19 cellular contexts compared by ENCODE assay signal in the genomic region with DNA sequence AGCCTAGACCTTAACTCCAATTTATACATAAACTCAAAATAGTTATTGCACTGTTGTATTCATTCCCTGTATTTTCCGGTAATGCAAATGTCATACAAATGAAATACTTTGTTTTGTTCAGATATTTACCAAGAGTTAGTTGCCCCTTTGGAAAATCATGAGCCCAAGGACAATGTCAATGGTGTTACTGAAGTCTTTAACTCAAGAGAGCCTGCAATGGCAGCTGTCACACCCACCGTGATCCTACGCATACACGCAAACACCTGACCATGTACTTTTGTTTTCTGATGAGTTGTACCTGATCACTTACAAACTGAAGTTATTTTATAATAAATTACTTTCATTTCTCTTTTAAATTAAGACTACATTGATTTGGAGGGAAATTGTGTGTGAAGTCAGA. TPM values are rescaled to one million over a fixed set of nuclear protein-coding genes. Genes with fewer than 3 reads are reported as not detected.
A peak's percentile ranks its signal among the peaks of the same experiment; 100 is the strongest.
DNase-seq lines count a peak whose midpoint lies in the region; ATAC-seq and TF ChIP-seq lines count a peak whose summit lies in the region.
"Had no signal": no experiment of that assay in that cellular context is flagged by ENCODE, and none has a peak within 500 bp of the region (broad histone marks: within the 10 kb centered on the region; RNA-seq: fewer than 3 reads in every experiment).

No MANE protein-coding gene starts in this region.

- H3K27ac ChIP-seq in right lobe of liver (no peak overlapping the region), dorsolateral prefrontal cortex (peak overlapping the region in 2 of 59 donors; percentile 1 to 81)
- H3K27ac ChIP-seq: WERI-Rb-1 had no signal

- peak overlapping the region; percentile 99 for H3K27ac Mint-ChIP-seq in activated naive CD4-positive, alpha-beta T cell treated with anti-CD3 and anti-CD28 coated beads, Interleukin-2, amount 50 U/mL, for 24 hours
- H3K27ac Mint-ChIP-seq in T-helper 17 cell (peak overlapping the region; percentile 98), endothelial cell (ENCODE audit: unreplicated experiment) (peak overlapping the region; percentile 86)
- H3K27ac Mint-ChIP-seq in stimulated activated naive CD8-positive, alpha-beta T cell treated with anti-CD3 and anti-CD28 coated beads, Interleukin-15, amount 100 ng/mL, for 72 hours: peak overlapping the region; percentile 79 to 97

- no peaks in the 10 kb centered on the region for H3K27me3 Mint-ChIP-seq in activated naive CD4-positive, alpha-beta T cell treated with anti-CD3 and anti-CD28 coated beads, Interleukin-2, amount 50 U/mL, for 24 hours
- H3K27me3 Mint-ChIP-seq in T-helper 17 cell (no peaks in the 10 kb centered on the region), endothelial cell (ENCODE audit: unreplicated experiment) (peaks cover 10% of the 10 kb centered on the region)
- no peaks in the 10 kb centered on the region for H3K27me3 Mint-ChIP-seq in stimulated activated naive CD8-positive, alpha-beta T cell treated with anti-CD3 and anti-CD28 coated beads, Interleukin-15, amount 100 ng/mL, for 72 hours

- ATAC-seq in T-helper 17 cell (no peak), right lobe of liver (no peak), GM18868 (IDR thresholded peaks at IDR 0.05; ENCODE audit: unreplicated experiment) (no peak)
- ATAC-seq in stimulated activated naive CD8-positive, alpha-beta T cell treated with anti-CD3 and anti-CD28 coated beads, Interleukin-15, amount 100 ng/mL, for 72 hours: no peak
- ATAC-seq: HCT116, left lung had no signal

- peaks cover 12% of the 10 kb centered on the region for H3K36me3 Mint-ChIP-seq in activated naive CD4-positive, alpha-beta T cell treated with anti-CD3 and anti-CD28 coated beads, Interleukin-2, amount 50 U/mL, for 24 hours
- H3K36me3 Mint-ChIP-seq in T-helper 17 cell (ENCODE audit: low read depth): peaks cover 2% of the 10 kb centered on the region
- H3K36me3 Mint-ChIP-seq in endothelial cell (ENCODE audit: low read depth, unreplicated experiment): peaks cover 11% of the 10 kb centered on the region

- no peak overlapping the region for H3K4me3 Mint-ChIP-seq in activated naive CD4-positive, alpha-beta T cell treated with anti-CD3 and anti-CD28 coated beads, Interleukin-2, amount 50 U/mL, for 24 hours
- H3K4me3 Mint-ChIP-seq in T-helper 17 cell (peak overlapping the region; percentile 19), endothelial cell (ENCODE audit: unreplicated experiment) (no peak overlapping the region)
- H3K4me3 Mint-ChIP-seq in stimulated activated naive CD8-positive, alpha-beta T cell treated with anti-CD3 and anti-CD28 coated beads, Interleukin-15, amount 100 ng/mL, for 72 hours: peak overlapping the region; percentile 66 to 70

- TF ChIP-seq CTCF in endothelial cell (IDR thresholded peaks at IDR 0.05; ENCODE audit: unreplicated experiment) (no peak), right lobe of liver (IDR thresholded peaks at IDR 0.05) (no peak), dorsolateral prefrontal cortex (IDR thresholded peaks at IDR 0.05 in 54 of 56, conservative IDR thresholded peaks at IDR 0.05 in 2 of 56; ENCODE audit: low read depth in 1 of 56, partially characterized antibody in 56 of 56) (no peak)

- no peaks in the 10 kb centered on the region for H3K36me3 ChIP-seq in right lobe of liver
- H3K36me3 ChIP-seq: WERI-Rb-1 had no signal

- no peaks in the 10 kb centered on the region for H3K9me3 ChIP-seq in T-helper 17 cell (ENCODE audit: control insufficient read depth, low read length, poor library complexity, severe bottlenecking)
- no peaks in the 10 kb centered on the region for H3K9me3 ChIP-seq in right lobe of liver
- H3K9me3 ChIP-seq: left lung had no signal

- no peaks in the 10 kb centered on the region for H3K9me3 Mint-ChIP-seq in activated naive CD4-positive, alpha-beta T cell treated with anti-CD3 and anti-CD28 coated beads, Interleukin-2, amount 50 U/mL, for 24 hours
- H3K9me3 Mint-ChIP-seq in endothelial cell (ENCODE audit: unreplicated experiment): no peaks in the 10 kb centered on the region
- no peaks in the 10 kb centered on the region for H3K9me3 Mint-ChIP-seq in stimulated activated naive CD8-positive, alpha-beta T cell treated with anti-CD3 and anti-CD28 coated beads, Interleukin-15, amount 100 ng/mL, for 72 hours

- H3K4me1 ChIP-seq in right lobe of liver: peaks cover 0 to 12% (median under 1%) of the 10 kb centered on the region in 4 donors

- TF ChIP-seq POLR2A in right lobe of liver (IDR thresholded peaks at IDR 0.05): no peak

- intact Hi-C loops in right lobe of liver (cut with DNase I) (loop anchor here in 1 of 2 donors (10.0 kb wide), 1 partner anchor 144 kb away; no protein-coding TSS in a partner anchor), dorsolateral prefrontal cortex (cut with DNase I) (loop anchor here (5.0 to 10.0 kb wide), 3 partner anchors 73 to 144 kb away; partner anchors contain the start of gene GPR155 (in 1 of the 2))

- DNase-seq in activated naive CD4-positive, alpha-beta T cell treated with anti-CD3 and anti-CD28 coated beads, Interleukin-2, amount 50 U/mL, for 16 hours: no peak
- DNase-seq in T-helper 17 cell (no peak), endothelial cell (ENCODE audit: low spot score) (no peak), right lobe of liver (no peak), dorsolateral prefrontal cortex (no peak)
- DNase-seq in stimulated activated naive CD8-positive, alpha-beta T cell treated with anti-CD3 and anti-CD28 coated beads, Interleukin-15, amount 100 ng/mL, for 72 hours: no peak
- DNase-seq: amniotic stem cell; caudate nucleus; COR-L47; EL; left lung; NCI-H2081; NCI-H510A; stimulated activated CD4-positive, alpha-beta T cell treated with anti-CD3 and anti-CD28 coated beads, Interleukin-2, amount 100 ng/mL, for 48 hours; SW 1271; WERI-Rb-1 had no signal

- WGBS in right lobe of liver (ENCODE audit: insufficient coverage, low coverage, low lambda C conversion rate, missing lambda C conversion rate): 90% methylated on average over 4 of the region's 4 CpGs

- no peaks in the 10 kb centered on the region for H3K27me3 ChIP-seq in right lobe of liver
- no peaks in the 10 kb centered on the region for H3K27me3 ChIP-seq in dorsolateral prefrontal cortex
- H3K27me3 ChIP-seq: left lung had no signal

- H3K4me1 Mint-ChIP-seq in activated naive CD4-positive, alpha-beta T cell treated with anti-CD3 and anti-CD28 coated beads, Interleukin-2, amount 50 U/mL, for 24 hours: peaks cover 96% of the 10 kb centered on the region
- H3K4me1 Mint-ChIP-seq in T-helper 17 cell: peaks cover 59% of the 10 kb centered on the region
- peaks cover 28% of the 10 kb centered on the region for H3K4me1 Mint-ChIP-seq in endothelial cell (ENCODE audit: unreplicated experiment)
- H3K4me1 Mint-ChIP-seq in stimulated activated naive CD8-positive, alpha-beta T cell treated with anti-CD3 and anti-CD28 coated beads, Interleukin-15, amount 100 ng/mL, for 72 hours: peaks cover 100% of the 10 kb centered on the region

- H3K4me3 ChIP-seq in right lobe of liver (no peak overlapping the region), dorsolateral prefrontal cortex (no peak overlapping the region)
- H3K4me3 ChIP-seq: left lung had no signal

RNA-seq across cellular contexts. Expression of gene WIPF1, which starts 11.7 kb away (rescaled TPM):
- total RNA-seq in T-helper 17 cell (100 to 1,000 TPM; 368 to 424 TPM), endothelial cell (ENCODE audit: unreplicated experiment) (62.8 TPM), right lobe of liver (10 to 100 TPM in 1 of 6 experiments, 1 to 10 TPM in 5; 5.0 to 15.3 (median 7.1) TPM), dorsolateral prefrontal cortex (100 to 1,000 TPM in 1 of 120 experiments, 10 to 100 TPM in 119; 15.8 to 100 (median 34.0) TPM)

Comparison
In these comparisons a context has a peak if more than half of its experiments do, and no peak if none do; other contexts are left out.
1. H3K4me3 Mint-ChIP-seq: peak in T-helper 17 cell (single experiment) and stimulated activated naive CD8-positive, alpha-beta T cell treated with anti-CD3 and anti-CD28 coated beads, Interleukin-15, amount 100 ng/mL, for 72 hours (2 of 2); none in activated naive CD4-positive, alpha-beta T cell treated with anti-CD3 and anti-CD28 coated beads, Interleukin-2, amount 50 U/mL, for 24 hours (single experiment) and endothelial cell (single experiment).
2. Peak in every context shown above with its lines, with median percentiles within 50 percentile points of each other: H3K27ac Mint-ChIP-seq.